In the genomic region with DNA sequence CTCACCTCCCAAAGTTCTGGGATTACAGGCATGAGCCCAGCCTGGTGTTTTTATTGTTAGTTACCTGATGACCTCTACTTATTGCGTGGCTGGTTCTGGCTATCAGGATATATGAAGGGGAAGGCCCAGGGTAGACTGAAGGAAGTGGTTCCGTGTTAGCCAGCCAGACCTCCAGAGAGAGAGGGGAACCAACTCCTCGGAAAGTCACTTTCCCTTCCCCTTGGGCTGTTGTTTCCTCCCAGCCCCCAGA, we compare ENCODE assay signal across 9 cellular contexts. TPM values are rescaled to one million over a fixed set of nuclear protein-coding genes. Genes with fewer than 3 reads are reported as not detected.
A peak's percentile ranks its signal among the peaks of the same experiment; 100 is the strongest.
DNase-seq lines count a peak whose midpoint lies in the region; ATAC-seq and TF ChIP-seq lines count a peak whose summit lies in the region.
"Had no signal": no experiment of that assay in that cellular context is flagged by ENCODE, and none has a peak within 500 bp of the region (broad histone marks: within the 10 kb centered on the region; RNA-seq: fewer than 3 reads in every experiment).

No MANE protein-coding gene starts in this region.

- intact Hi-C loops in activated CD8-positive, alpha-beta T cell treated with anti-CD3 and anti-CD28 coated beads for 36 hours (cut with micrococcal nuclease) = no loop called here

- peak overlapping the region; percentile 32 to 90 for H3K4me3 ChIP-seq in neutrophil (ENCODE audit: low read depth in 1 of 2, low read length in 1 of 2)

- no peaks in the 10 kb centered on the region for H3K36me3 ChIP-seq in neutrophil

- TF ChIP-seq CTCF in activated CD8-positive, alpha-beta T cell treated with anti-CD3 and anti-CD28 coated beads for 36 hours (IDR thresholded peaks at IDR 0.05) = no peak
- TF ChIP-seq CTCF in neutrophil (IDR thresholded peaks at IDR 0.05) (no peak), nephron progenitor cell (IDR thresholded peaks at IDR 0.05) (no peak)

- H3K4me1 ChIP-seq in neutrophil (ENCODE audit: control insufficient read depth in 1 of 2, insufficient read depth in 1 of 2, low read depth in 1 of 2, low read length in 1 of 2) = peaks cover 57 to 59% of the 10 kb centered on the region in 2 experiments

- peak overlapping the region; percentile 99 for H3K27ac ChIP-seq in neutrophil

- peaks cover 41% of the 10 kb centered on the region for H3K4me1 Mint-ChIP-seq in activated CD8-positive, alpha-beta T cell treated with anti-CD3 and anti-CD28 coated beads for 36 hours (ENCODE audit: low read depth)
- peaks cover 50% of the 10 kb centered on the region for H3K4me1 Mint-ChIP-seq in nephron progenitor cell

- ATAC-seq in GM19023 (IDR thresholded peaks at IDR 0.05; ENCODE audit: unreplicated experiment) (peak; percentile 15), HG03064 (IDR thresholded peaks at IDR 0.05; ENCODE audit: low read depth, unreplicated experiment) (peak; percentile 6), HG02970 (IDR thresholded peaks at IDR 0.05; ENCODE audit: low FRiP score, unreplicated experiment) (no peak)
- ATAC-seq in activated CD8-positive, alpha-beta T cell treated with anti-CD3 and anti-CD28 coated beads for 36 hours = peak; percentile 8

- peak overlapping the region; percentile 95 for H3K27ac Mint-ChIP-seq in activated CD8-positive, alpha-beta T cell treated with anti-CD3 and anti-CD28 coated beads for 36 hours
- H3K27ac Mint-ChIP-seq in nephron progenitor cell = no peak overlapping the region

- POLR2A ChIA-PET in activated CD8-positive, alpha-beta T cell treated with anti-CD3 and anti-CD28 coated beads for 36 hours (lab: Charles Lee) = interaction anchor here (0.7 to 3.7 kb wide), 9 partner anchors 8 to 181 kb away, joined by 3 to 21 read pairs (median 4); no protein-coding TSS in a partner anchor

- no peaks in the 10 kb centered on the region for H3K27me3 Mint-ChIP-seq in activated CD8-positive, alpha-beta T cell treated with anti-CD3 and anti-CD28 coated beads for 36 hours
- peaks cover 32% of the 10 kb centered on the region for H3K27me3 Mint-ChIP-seq in nephron progenitor cell (ENCODE audit: low read depth, poor library complexity)

- H3K36me3 Mint-ChIP-seq in activated CD8-positive, alpha-beta T cell treated with anti-CD3 and anti-CD28 coated beads for 36 hours (ENCODE audit: low read depth) = peaks cover 22% of the 10 kb centered on the region
- peaks cover 3% of the 10 kb centered on the region for H3K36me3 Mint-ChIP-seq in nephron progenitor cell (ENCODE audit: low read depth)

- peaks cover 7% of the 10 kb centered on the region for H3K9me3 Mint-ChIP-seq in activated CD8-positive, alpha-beta T cell treated with anti-CD3 and anti-CD28 coated beads for 36 hours
- peaks cover 11% of the 10 kb centered on the region for H3K9me3 Mint-ChIP-seq in nephron progenitor cell

- H3K27me3 ChIP-seq in neutrophil = no peaks in the 10 kb centered on the region

- CTCF ChIA-PET in activated CD8-positive, alpha-beta T cell treated with anti-CD3 and anti-CD28 coated beads for 36 hours (lab: Charles Lee) = interaction anchor here (0.9 to 3.2 kb wide), 9 partner anchors 8 to 87 kb away, joined by 4 to 17 read pairs (median 5); no protein-coding TSS in a partner anchor

- no peaks in the 10 kb centered on the region for H3K9me3 ChIP-seq in neutrophil

- DNase-seq in activated CD8-positive, alpha-beta T cell treated with anti-CD3 and anti-CD28 coated beads for 36 hours = peak; percentile 44
- no peak for DNase-seq in nephron progenitor cell
- no peak for DNase-seq in NCI-H1105 treated with DMSO at 0.1 percent for 48 hours (lab: John Stamatoyannopoulos, UW)
- no peak for DNase-seq in inferior parietal cortex (ENCODE audit: extremely low spot score)
- DNase-seq: foreskin melanocyte had no signal

- peak overlapping the region; percentile 89 for H3K4me3 Mint-ChIP-seq in activated CD8-positive, alpha-beta T cell treated with anti-CD3 and anti-CD28 coated beads for 36 hours
- H3K4me3 Mint-ChIP-seq in nephron progenitor cell = no peak overlapping the region

RNA-seq across cellular contexts. Expression of a gene that starts 2.5 kb away (rescaled TPM):
- 10 to 100 TPM; 66.4 to 67.9 TPM for total RNA-seq in activated CD8-positive, alpha-beta T cell treated with anti-CD3 and anti-CD28 coated beads for 36 hours
